ENCODE assay signal across 15 cellular contexts in genomic region chr2:114698504-114698903, GRCh38.
A peak's percentile ranks its signal among the peaks of the same experiment; 100 is the strongest.
DNase-seq lines count a peak whose midpoint lies in the region; ATAC-seq and TF ChIP-seq lines count a peak whose summit lies in the region.
"Had no signal": no experiment of that assay in that cellular context is flagged by ENCODE, and none has a peak within 500 bp of the region (broad histone marks: within the 10 kb centered on the region; RNA-seq: fewer than 3 reads in every experiment).

No MANE protein-coding gene starts in this region.

- H3K36me3 ChIP-seq in left lung = no peaks in the 10 kb centered on the region
- H3K36me3 ChIP-seq: HAP-1 had no signal

- H3K4me1 ChIP-seq in left lung = no peaks in the 10 kb centered on the region

- POLR2A ChIA-PET in WTC11 (lab: Charles Lee) = no interaction called here

- H3K4me3 ChIP-seq in left lung = no peak overlapping the region
- H3K4me3 ChIP-seq: HAP-1 had no signal

- peaks cover 30% of the 10 kb centered on the region for H3K36me3 Mint-ChIP-seq in WTC11
- no peaks in the 10 kb centered on the region for H3K36me3 Mint-ChIP-seq in activated CD8-positive, alpha-beta memory T cell treated with anti-CD3 and anti-CD28 coated beads, Interleukin-2, amount 10 ng/mL, durations not matched to agents 7 days and 5 days
- H3K36me3 Mint-ChIP-seq: CD4-positive, alpha-beta memory T cell had no signal

- no peaks in the 10 kb centered on the region; the same call in 1 of the 2 replicates for H3K27me3 Mint-ChIP-seq in WTC11 (ENCODE audit: low read depth)
- no peaks in the 10 kb centered on the region for H3K27me3 Mint-ChIP-seq in activated CD8-positive, alpha-beta memory T cell treated with anti-CD3 and anti-CD28 coated beads, Interleukin-2, amount 10 ng/mL, durations not matched to agents 7 days and 5 days
- H3K27me3 Mint-ChIP-seq: CD4-positive, alpha-beta memory T cell had no signal

- H3K9me3 Mint-ChIP-seq in WTC11 = peaks cover 38% of the 10 kb centered on the region
- no peaks in the 10 kb centered on the region for H3K9me3 Mint-ChIP-seq in activated CD8-positive, alpha-beta memory T cell treated with anti-CD3 and anti-CD28 coated beads, Interleukin-2, amount 10 ng/mL, durations not matched to agents 7 days and 5 days (ENCODE audit: low read depth)

- H3K27me3 ChIP-seq in left lung = no peaks in the 10 kb centered on the region

- DNase-seq in WTC11 (ENCODE audit: low spot score) (no peak), left lung (no peak), sciatic nerve (ENCODE audit: low spot score) (no peak)
- no peak for DNase-seq in activated CD8-positive, alpha-beta memory T cell treated with anti-CD3 and anti-CD28 coated beads, Interleukin-2, amount 10 ng/mL, durations not matched to agents 7 days and 5 days
- DNase-seq: C1 segment of cervical spinal cord; Calu3; CD4-positive, alpha-beta memory T cell; COR-L47; DMS79 treated with DMSO at 0.1 percent for 48 hours; GF-D8; GOT3; HFFc6 had no signal

- CTCF ChIA-PET in WTC11 (lab: Charles Lee) = no interaction called here
- CTCF ChIA-PET in activated CD8-positive, alpha-beta memory T cell treated with anti-CD3 and anti-CD28 coated beads, Interleukin-2, amount 10 ng/mL, durations not matched to agents 7 days and 5 days (lab: Charles Lee) = no interaction called here

- intact Hi-C loops in left lung (cut with DNase I) = no loop called here
- intact Hi-C loops in sciatic nerve (cut with DNase I) = no loop called here

- 0 out of 2 replicates have a peak overlapping the region, but pooled peaks have one; percentile 50 for H3K27ac Mint-ChIP-seq in WTC11
- H3K27ac Mint-ChIP-seq in activated CD8-positive, alpha-beta memory T cell treated with anti-CD3 and anti-CD28 coated beads, Interleukin-2, amount 10 ng/mL, durations not matched to agents 7 days and 5 days = no peak overlapping the region
- H3K27ac Mint-ChIP-seq: CD4-positive, alpha-beta memory T cell; HFFc6 had no signal

- H3K27ac ChIP-seq in left lung = no peak overlapping the region

- H3K4me3 Mint-ChIP-seq in WTC11 = no peak overlapping the region
- no peak overlapping the region for H3K4me3 Mint-ChIP-seq in activated CD8-positive, alpha-beta memory T cell treated with anti-CD3 and anti-CD28 coated beads, Interleukin-2, amount 10 ng/mL, durations not matched to agents 7 days and 5 days
- H3K4me3 Mint-ChIP-seq: CD4-positive, alpha-beta memory T cell; HFFc6 had no signal

- no peaks in the 10 kb centered on the region for H3K9me3 ChIP-seq in left lung
- H3K9me3 ChIP-seq: HAP-1 had no signal

- peaks cover 16% of the 10 kb centered on the region for H3K4me1 Mint-ChIP-seq in WTC11
- H3K4me1 Mint-ChIP-seq in activated CD8-positive, alpha-beta memory T cell treated with anti-CD3 and anti-CD28 coated beads, Interleukin-2, amount 10 ng/mL, durations not matched to agents 7 days and 5 days = no peaks in the 10 kb centered on the region
- H3K4me1 Mint-ChIP-seq: CD4-positive, alpha-beta memory T cell had no signal

- TF ChIP-seq CTCF in WTC11 (IDR thresholded peaks at IDR 0.05) (no peak), left lung (IDR thresholded peaks at IDR 0.05) (no peak)

- no peak for ATAC-seq in WTC11
- ATAC-seq in left lung = peak; percentile 89
- peak; percentile 44 for ATAC-seq in sciatic nerve
- no peak for ATAC-seq in activated CD4-positive, CD25-positive, alpha-beta regulatory T cell treated with anti-CD3 and anti-CD28 coated beads, Interleukin-2, amount 50 U/mL, for 24 hours
- ATAC-seq in activated CD8-positive, alpha-beta memory T cell treated with anti-CD3 and anti-CD28 coated beads, Interleukin-2, amount 10 ng/mL, durations not matched to agents 7 days and 5 days = no peak
- no peak for ATAC-seq in SK-N-SH treated with all-trans-retinoic acid at 6 μM for 48 hours

TF ChIP-seq in WTC11, 78 proteins besides CTCF, POLR2A, EP300 and RAD21 (continues in another document):
- TF ChIP-seq, protein P1, sequence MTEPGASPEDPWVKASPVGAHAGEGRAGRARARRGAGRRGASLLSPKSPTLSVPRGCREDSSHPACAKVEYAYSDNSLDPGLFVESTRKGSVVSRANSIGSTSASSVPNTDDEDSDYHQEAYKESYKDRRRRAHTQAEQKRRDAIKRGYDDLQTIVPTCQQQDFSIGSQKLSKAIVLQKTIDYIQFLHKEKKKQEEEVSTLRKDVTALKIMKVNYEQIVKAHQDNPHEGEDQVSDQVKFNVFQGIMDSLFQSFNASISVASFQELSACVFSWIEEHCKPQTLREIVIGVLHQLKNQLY (CRISPR knock-in tag; IDR thresholded peaks at IDR 0.05) = no peak
- TF ChIP-seq ATF6 (CRISPR knock-in tag; IDR thresholded peaks at IDR 0.05) (no peak), ZNF425 (CRISPR knock-in tag; conservative IDR thresholded peaks at IDR 0.05) (no peak)

TF ChIP-seq in SK-N-SH treated with all-trans-retinoic acid at 6 μM for 48 hours, 23 proteins besides CTCF, POLR2A, EP300 and RAD21 (continues in another document):
- TF ChIP-seq TCF4 (CRISPR knock-in tag; IDR thresholded peaks at IDR 0.05; ENCODE audit: borderline replicate concordance) (no peak), GLIS3 (CRISPR knock-in tag; IDR thresholded peaks at IDR 0.05) (no peak), ZNF70 (CRISPR knock-in tag; IDR thresholded peaks at IDR 0.05) (no peak), RARB (CRISPR knock-in tag; IDR thresholded peaks at IDR 0.05) (no peak), ISL1 (CRISPR knock-in tag; IDR thresholded peaks at IDR 0.05) (no peak), OSR1 (CRISPR knock-in tag; IDR thresholded peaks at IDR 0.05) (no peak), CREB5 (CRISPR knock-in tag; IDR thresholded peaks at IDR 0.05; ENCODE audit: low read depth) (no peak), PPARA (CRISPR knock-in tag; IDR thresholded peaks at IDR 0.05; ENCODE audit: borderline replicate concordance) (no peak), PATZ1 (CRISPR knock-in tag; IDR thresholded peaks at IDR 0.05; ENCODE audit: borderline replicate concordance) (no peak), ZFP30 (CRISPR knock-in tag; IDR thresholded peaks at IDR 0.05) (no peak), ZNF8 (CRISPR knock-in tag; IDR thresholded peaks at IDR 0.05) (no peak)
- TF ChIP-seq, protein P2, sequence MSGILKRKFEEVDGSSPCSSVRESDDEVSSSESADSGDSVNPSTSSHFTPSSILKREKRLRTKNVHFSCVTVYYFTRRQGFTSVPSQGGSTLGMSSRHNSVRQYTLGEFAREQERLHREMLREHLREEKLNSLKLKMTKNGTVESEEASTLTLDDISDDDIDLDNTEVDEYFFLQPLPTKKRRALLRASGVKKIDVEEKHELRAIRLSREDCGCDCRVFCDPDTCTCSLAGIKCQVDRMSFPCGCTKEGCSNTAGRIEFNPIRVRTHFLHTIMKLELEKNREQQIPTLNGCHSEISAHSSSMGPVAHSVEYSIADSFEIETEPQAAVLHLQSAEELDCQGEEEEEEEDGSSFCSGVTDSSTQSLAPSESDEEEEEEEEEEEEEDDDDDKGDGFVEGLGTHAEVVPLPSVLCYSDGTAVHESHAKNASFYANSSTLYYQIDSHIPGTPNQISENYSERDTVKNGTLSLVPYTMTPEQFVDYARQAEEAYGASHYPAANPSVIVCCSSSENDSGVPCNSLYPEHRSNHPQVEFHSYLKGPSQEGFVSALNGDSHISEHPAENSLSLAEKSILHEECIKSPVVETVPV (CRISPR knock-in tag; IDR thresholded peaks at IDR 0.05) = no peak

Comparison
In these comparisons a context has a peak if more than half of its experiments do, and no peak if none do; other contexts are left out.
1. ATAC-seq: peak in left lung (single experiment) and sciatic nerve (single experiment); none in WTC11 (single experiment), activated CD4-positive, CD25-positive, alpha-beta regulatory T cell treated with anti-CD3 and anti-CD28 coated beads, Interleukin-2, amount 50 U/mL, for 24 hours (0 of 2), activated CD8-positive, alpha-beta memory T cell treated with anti-CD3 and anti-CD28 coated beads, Interleukin-2, amount 10 ng/mL, durations not matched to agents 7 days and 5 days (single experiment) and SK-N-SH treated with all-trans-retinoic acid at 6 μM for 48 hours (single experiment).